Comparison of ENCODE assay signal across 21 cellular contexts in the genomic region with DNA sequence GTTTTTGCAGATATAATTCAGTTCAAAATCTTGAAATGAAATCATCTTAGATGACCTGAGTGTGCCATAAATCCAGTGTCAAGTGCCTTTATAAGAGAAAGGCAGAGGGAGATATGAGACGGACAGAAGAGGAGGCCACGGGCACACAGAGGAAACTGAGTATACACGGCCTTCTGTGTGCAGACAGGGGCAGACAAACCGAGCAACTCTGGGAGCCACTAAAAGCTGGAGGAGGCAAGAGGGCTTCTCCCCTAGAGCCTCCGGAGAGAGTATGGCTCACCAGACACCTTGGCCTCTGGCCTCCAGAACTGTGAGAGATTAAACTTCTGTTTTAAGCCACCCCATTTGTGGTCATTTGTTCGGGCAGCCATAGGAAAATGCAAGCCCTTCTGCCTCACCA. TPM values are rescaled to one million over a fixed set of nuclear protein-coding genes. Genes with fewer than 3 reads are reported as not detected.
DNase-seq lines count a peak whose midpoint lies in the region; ATAC-seq and TF ChIP-seq lines count a peak whose summit lies in the region.
"Had no signal": no experiment of that assay in that cellular context is flagged by ENCODE, and none has a peak within 500 bp of the region (broad histone marks: within the 10 kb centered on the region; RNA-seq: fewer than 3 reads in every experiment).

No MANE protein-coding gene starts in this region.

- TF ChIP-seq POLR2A in spleen (IDR thresholded peaks at IDR 0.05) = no peak

- no peak overlapping the region for H3K27ac ChIP-seq in CD8-positive, alpha-beta T cell (ENCODE audit: low read depth, low read length)
- peak overlapping the region; percentile 13 for H3K27ac ChIP-seq in layer of hippocampus (ENCODE audit: low read depth, low read length)
- peak overlapping the region in 6 of 8 donors; percentile 58 to 85 (median 74) for H3K27ac ChIP-seq in spleen
- H3K27ac ChIP-seq: SJCRH30 had no signal

- no peaks in the 10 kb centered on the region for H3K27me3 Mint-ChIP-seq in CD8-positive, alpha-beta T cell (ENCODE audit: low read depth)
- no peaks in the 10 kb centered on the region for H3K27me3 Mint-ChIP-seq in activated CD8-positive, alpha-beta T cell treated with anti-CD3 and anti-CD28 coated beads for 36 hours
- H3K27me3 Mint-ChIP-seq: activated CD4-positive, alpha-beta T cell treated with anti-CD3 and anti-CD28 coated beads, Interleukin-2, amount 10 ng/mL, durations not matched to agents 24 days and 14 days; B cell; effector memory CD8-positive, alpha-beta T cell had no signal

- peaks cover 10% of the 10 kb centered on the region for H3K4me1 Mint-ChIP-seq in CD8-positive, alpha-beta T cell (ENCODE audit: low read depth)
- H3K4me1 Mint-ChIP-seq in activated CD8-positive, alpha-beta T cell treated with anti-CD3 and anti-CD28 coated beads for 36 hours (ENCODE audit: low read depth) = peaks cover 11% of the 10 kb centered on the region
- H3K4me1 Mint-ChIP-seq: B cell had no signal

- POLR2A ChIA-PET in CD8-positive, alpha-beta T cell (lab: Charles Lee) = no interaction called here
- POLR2A ChIA-PET in activated CD8-positive, alpha-beta T cell treated with anti-CD3 and anti-CD28 coated beads for 36 hours (lab: Charles Lee) = no interaction called here

- no peaks in the 10 kb centered on the region for H3K27me3 ChIP-seq in CD8-positive, alpha-beta T cell (ENCODE audit: insufficient read depth, low read length)
- H3K27me3 ChIP-seq in layer of hippocampus (ENCODE audit: control insufficient read depth, insufficient read depth, low read length) = no peaks in the 10 kb centered on the region
- H3K27me3 ChIP-seq in spleen (replicated peaks in 1 of 7) = no peaks in the 10 kb centered on the region
- H3K27me3 ChIP-seq: SJCRH30, tibial artery had no signal

- H3K4me3 ChIP-seq in CD8-positive, alpha-beta T cell (ENCODE audit: low read depth, low read length) = no peak overlapping the region
- H3K4me3 ChIP-seq in spleen = no peak overlapping the region
- H3K4me3 ChIP-seq: HAP-1, lower lobe of right lung, SJCRH30, tibial artery had no signal

- H3K36me3 Mint-ChIP-seq in CD8-positive, alpha-beta T cell = no peaks in the 10 kb centered on the region
- no peaks in the 10 kb centered on the region for H3K36me3 Mint-ChIP-seq in activated CD8-positive, alpha-beta T cell treated with anti-CD3 and anti-CD28 coated beads for 36 hours (ENCODE audit: low read depth)

- CTCF ChIA-PET in CD8-positive, alpha-beta T cell (lab: Charles Lee) = interaction anchor here (0.6 to 1.4 kb wide), 3 partner anchors 8 to 1232 kb away, joined by 3 to 4 read pairs (median 3); a partner anchor contains a TSS
- CTCF ChIA-PET in activated CD8-positive, alpha-beta T cell treated with anti-CD3 and anti-CD28 coated beads for 36 hours (lab: Charles Lee) = no interaction called here

- H3K4me1 ChIP-seq in CD8-positive, alpha-beta T cell (ENCODE audit: insufficient read depth, low read length) = no peaks in the 10 kb centered on the region
- H3K4me1 ChIP-seq in spleen = peaks cover 42 to 99% (median 85%) of the 10 kb centered on the region in 6 donors
- H3K4me1 ChIP-seq: HAP-1 had no signal

- H3K9me3 Mint-ChIP-seq in CD8-positive, alpha-beta T cell = no peaks in the 10 kb centered on the region
- no peaks in the 10 kb centered on the region for H3K9me3 Mint-ChIP-seq in activated CD8-positive, alpha-beta T cell treated with anti-CD3 and anti-CD28 coated beads for 36 hours
- H3K9me3 Mint-ChIP-seq: activated CD4-positive, alpha-beta T cell treated with anti-CD3 and anti-CD28 coated beads, Interleukin-2, amount 10 ng/mL, durations not matched to agents 24 days and 14 days; activated T-cell treated with anti-CD3 and anti-CD28 coated beads, Interleukin-2, amount 50 U/mL, for 4 hours; effector memory CD8-positive, alpha-beta T cell had no signal

- intact Hi-C loops in CD8-positive, alpha-beta T cell (cut with DNase I, micrococcal nuclease) = no loop called here
- intact Hi-C loops in activated CD8-positive, alpha-beta T cell treated with anti-CD3 and anti-CD28 coated beads for 36 hours (cut with micrococcal nuclease) = no loop called here
- intact Hi-C loops in spleen (cut with DNase I; ENCODE audit: low total_unique reads) = no loop called here

- ATAC-seq in CD8-positive, alpha-beta T cell = no peak
- no peak for ATAC-seq in activated CD8-positive, alpha-beta T cell treated with anti-CD3 and anti-CD28 coated beads for 36 hours
- ATAC-seq in HG03097 (IDR thresholded peaks at IDR 0.05; ENCODE audit: low FRiP score, unreplicated experiment) (no peak), GM19452 (IDR thresholded peaks at IDR 0.05; ENCODE audit: unreplicated experiment) (no peak)
- ATAC-seq: effector memory CD8-positive, alpha-beta T cell had no signal

- no peaks in the 10 kb centered on the region for H3K9me3 ChIP-seq in CD8-positive, alpha-beta T cell (ENCODE audit: low read length)
- H3K9me3 ChIP-seq in spleen = no peaks in the 10 kb centered on the region
- H3K9me3 ChIP-seq: HAP-1, lower lobe of right lung, SJCRH30, tibial artery had no signal

- DNase-seq in CD8-positive, alpha-beta T cell = no peak
- no peak for DNase-seq in activated CD8-positive, alpha-beta T cell treated with anti-CD3 and anti-CD28 coated beads for 36 hours
- peak; percentile 29 for DNase-seq in spleen
- no peak for DNase-seq in kidney tubule cell (ENCODE audit: low spot score)
- no peak for DNase-seq in nucleus accumbens (lab: John Stamatoyannopoulos, UW)
- DNase-seq: activated CD4-positive, alpha-beta T cell treated with anti-CD3 and anti-CD28 coated beads, Interleukin-2, amount 10 ng/mL, durations not matched to agents 24 days and 14 days; activated T-cell treated with anti-CD3 and anti-CD28 coated beads, Interleukin-2, amount 50 U/mL, for 4 hours; central memory CD4-positive, alpha-beta T cell; effector memory CD8-positive, alpha-beta T cell; lower lobe of right lung; NCI-H1417 treated with DMSO at 0.1 percent for 48 hours; retina; SJCRH30; stimulated activated CD4-positive, alpha-beta T cell treated with anti-CD3 and anti-CD28 coated beads, Interleukin-2, amount 100 ng/mL, for 48 hours; tibial artery had no signal

- peak overlapping the region; percentile 13 for H3K27ac Mint-ChIP-seq in CD8-positive, alpha-beta T cell
- H3K27ac Mint-ChIP-seq in activated CD8-positive, alpha-beta T cell treated with anti-CD3 and anti-CD28 coated beads for 36 hours = peak overlapping the region; percentile 13
- H3K27ac Mint-ChIP-seq: B cell had no signal

- H3K4me3 Mint-ChIP-seq in CD8-positive, alpha-beta T cell = no peak overlapping the region
- no peak overlapping the region for H3K4me3 Mint-ChIP-seq in activated CD8-positive, alpha-beta T cell treated with anti-CD3 and anti-CD28 coated beads for 36 hours
- H3K4me3 Mint-ChIP-seq: activated CD4-positive, alpha-beta T cell treated with anti-CD3 and anti-CD28 coated beads, Interleukin-2, amount 10 ng/mL, durations not matched to agents 24 days and 14 days; activated T-cell treated with anti-CD3 and anti-CD28 coated beads, Interleukin-2, amount 50 U/mL, for 4 hours; B cell had no signal

- no peaks in the 10 kb centered on the region for H3K36me3 ChIP-seq in CD8-positive, alpha-beta T cell (ENCODE audit: insufficient read depth, low read length)
- H3K36me3 ChIP-seq in spleen = no peaks in the 10 kb centered on the region
- H3K36me3 ChIP-seq: HAP-1, lower lobe of right lung, SJCRH30, tibial artery had no signal

- no peak for TF ChIP-seq CTCF in CD8-positive, alpha-beta T cell (IDR thresholded peaks at IDR 0.05)
- TF ChIP-seq CTCF in activated CD8-positive, alpha-beta T cell treated with anti-CD3 and anti-CD28 coated beads for 36 hours (IDR thresholded peaks at IDR 0.05) = no peak
- no peak for TF ChIP-seq CTCF in spleen (IDR thresholded peaks at IDR 0.05 in 8 of 11, conservative IDR thresholded peaks at IDR 0.05 in 3 of 11)

- 56 to 78% (median 63%) methylated on average over 6 of the region's 6 CpGs for WGBS in spleen, 5 donors

RNA-seq across cellular contexts. Expression of a gene that starts 12.6 kb away (rescaled TPM):
- total RNA-seq in CD8-positive, alpha-beta T cell = 1 to 10 TPM; 1.9 to 2.6 TPM
- total RNA-seq in activated CD8-positive, alpha-beta T cell treated with anti-CD3 and anti-CD28 coated beads for 36 hours = 1 to 10 TPM in 1 of 2 experiments, under 1 TPM in 1; 0.58 to 1.2 TPM
- total RNA-seq in spleen = 10 to 100 TPM; 23.8 to 68.4 (median 50.0) TPM
- polyA plus RNA-seq in spleen = 10 to 100 TPM; 13.5 to 28.2 (median 14.5) TPM

RNA-seq across cellular contexts. Expression of a gene that starts 47.2 kb away (rescaled TPM):
- not detected for total RNA-seq in CD8-positive, alpha-beta T cell
- total RNA-seq in activated CD8-positive, alpha-beta T cell treated with anti-CD3 and anti-CD28 coated beads for 36 hours = not detected
- under 1 TPM in 3 of 7 donors, not detected in 4; 0.25 to 0.52 (median 0.34) TPM for total RNA-seq in spleen
- under 1 TPM; 0.15 to 0.36 (median 0.26) TPM for polyA plus RNA-seq in spleen
- total RNA-seq: activated CD4-positive, alpha-beta T cell treated with anti-CD3 and anti-CD28 coated beads, Interleukin-2, amount 10 ng/mL, durations not matched to agents 24 days and 14 days; B cell had no signal
- polyA plus RNA-seq: neural cell had no signal

Comparison
In these comparisons a context has a peak if more than half of its experiments do, and no peak if none do; other contexts are left out.
1. RNA of a gene that starts 12.6 kb away (total RNA-seq): 23.8 to 68.4 TPM in spleen; 1.9 to 2.6 TPM in CD8-positive, alpha-beta T cell and 0.58 to 1.2 TPM in activated CD8-positive, alpha-beta T cell treated with anti-CD3 and anti-CD28 coated beads for 36 hours; every median in the first group is over 4 times any median in the second.